ENCODE assay signal across 1 cellular context in genomic region chr10:30502266-30503058, GRCh38.
TF ChIP-seq lines count a peak whose summit lies in the region.

No MANE protein-coding gene starts in this region.

TF ChIP-seq in K562, 482 proteins besides CTCF, POLR2A, EP300 and RAD21 (continued from another document):
- peak; percentile 59 to 95; a peak in 3 of 4 replicates for TF ChIP-seq UBTF (IDR thresholded peaks at IDR 0.05; ENCODE audit: borderline replicate concordance in 1 of 2, low read depth in 2 of 2, low read length in 2 of 2)
- no peak for TF ChIP-seq ZBTB5 (IDR thresholded peaks at IDR 0.05)
- peak; percentile 71 for TF ChIP-seq ARID1B (IDR thresholded peaks at IDR 0.05)
- no peak for TF ChIP-seq ZNF133 (CRISPR knock-in tag; IDR thresholded peaks at IDR 0.05)
- TF ChIP-seq CXXC5 (CRISPR knock-in tag; IDR thresholded peaks at IDR 0.05) = peak; percentile 46; the same call in 1 of the 2 replicates
- TF ChIP-seq ZNF280A (IDR thresholded peaks at IDR 0.05; ENCODE audit: low read depth, partially characterized antibody) = no peak
- TF ChIP-seq ZNF274 (IDR thresholded peaks at IDR 0.05; ENCODE audit: borderline replicate concordance, low read depth, low read length) = no peak
- no peak for TF ChIP-seq ZNF398 (CRISPR knock-in tag; IDR thresholded peaks at IDR 0.05)
- TF ChIP-seq CBX8 (IDR thresholded peaks at IDR 0.05; ENCODE audit: borderline replicate concordance, extremely low read depth, low read depth, low read length, poor library complexity, severe bottlenecking) = no peak
- TF ChIP-seq PKNOX1 (IDR thresholded peaks at IDR 0.05) = 0 out of 2 replicates have a peak, but pooled peaks have one; percentile 5
- TF ChIP-seq ZNF644 (tag; IDR thresholded peaks at IDR 0.05; ENCODE audit: low read depth) = no peak
- TF ChIP-seq ZNF431 (CRISPR knock-in tag; IDR thresholded peaks at IDR 0.05) = no peak
- TF ChIP-seq HDAC1 (IDR thresholded peaks at IDR 0.05) = no peak
- no peak for TF ChIP-seq ZNF253 (CRISPR knock-in tag; conservative IDR thresholded peaks at IDR 0.05)
TF ChIP-seq in K562: peak in this region for 43.
